Comparison of ENCODE assay signal across 8 cellular contexts in genomic region chr11:72724851-72725730, GRCh38. TPM values are rescaled to one million over a fixed set of nuclear protein-coding genes. Genes with fewer than 3 reads are reported as not detected.
DNase-seq lines count a peak whose midpoint lies in the region; ATAC-seq and TF ChIP-seq lines count a peak whose summit lies in the region.

No MANE protein-coding gene starts in this region.

- in situ Hi-C loops in G401 (cut with HindIII; ENCODE audit: low sequenced_read_pairs), result no loop called here

- H3K9me3 ChIP-seq in upper lobe of right lung, result no peaks in the 10 kb centered on the region

- H3K9me3 Mint-ChIP-seq in progenitor cell of endocrine pancreas (ENCODE audit: low read depth), result no peaks in the 10 kb centered on the region

- no peak overlapping the region for H3K4me3 Mint-ChIP-seq in progenitor cell of endocrine pancreas (ENCODE audit: low read depth)

- intact Hi-C loops in upper lobe of right lung (cut with DNase I), result loop anchor here (5.0 to 10.0 kb wide), 2 partner anchors 67 to 450 kb away; partner anchors contain the start of gene STARD10

- H3K4me3 ChIP-seq in upper lobe of right lung, result no peak overlapping the region

- H3K27me3 Mint-ChIP-seq in progenitor cell of endocrine pancreas, result no peaks in the 10 kb centered on the region

- peak overlapping the region; percentile 33 for H3K27ac Mint-ChIP-seq in progenitor cell of endocrine pancreas

- peaks cover 6% of the 10 kb centered on the region for H3K36me3 Mint-ChIP-seq in progenitor cell of endocrine pancreas (ENCODE audit: insufficient read depth)

- DNase-seq in G401 (ENCODE audit: low spot score) (peak; percentile 92), NCI-H1092 (lab: John Stamatoyannopoulos, UW) (peak; percentile 91), SKM-1 (lab: John Stamatoyannopoulos, UW; ENCODE audit: unreplicated experiment) (peak; percentile 74), globus pallidus (ENCODE audit: low spot score) (peak; percentile 82), progenitor cell of endocrine pancreas (ENCODE audit: low spot score, unreplicated experiment) (peak; percentile 68), upper lobe of right lung (no peak)
- peak; percentile 77 for DNase-seq in activated naive CD4-positive, alpha-beta T cell treated with anti-CD3 and anti-CD28 coated beads, Interleukin-2, amount 50 U/mL, for 16 hours

- peak; percentile 88 for TF ChIP-seq CTCF in progenitor cell of endocrine pancreas (IDR thresholded peaks at IDR 0.05; ENCODE audit: unreplicated experiment)
- TF ChIP-seq CTCF in upper lobe of right lung (IDR thresholded peaks at IDR 0.05), result peak; percentile 92

- H3K27me3 ChIP-seq in upper lobe of right lung, result no peaks in the 10 kb centered on the region

- peak; percentile 41 for ATAC-seq in upper lobe of right lung
- no peak for ATAC-seq in HG03469 (IDR thresholded peaks at IDR 0.05; ENCODE audit: unreplicated experiment)

- peaks cover 8% of the 10 kb centered on the region for H3K36me3 ChIP-seq in upper lobe of right lung

- no peak overlapping the region for H3K27ac ChIP-seq in upper lobe of right lung

- peaks cover 19% of the 10 kb centered on the region for H3K4me1 Mint-ChIP-seq in progenitor cell of endocrine pancreas (ENCODE audit: low read depth)

- H3K4me1 ChIP-seq in upper lobe of right lung, result peaks cover 44% of the 10 kb centered on the region

RNA-seq across cellular contexts. Expression of gene ARAP1, which starts 27.1 kb away (rescaled TPM):
- 89.9 and 113 TPM in 2 replicates for total RNA-seq in G401 (2014; rRNA removed; shearing (Covaris generic))
- 83.4 and 86.7 TPM in 2 replicates for total RNA-seq in progenitor cell of endocrine pancreas
- total RNA-seq in upper lobe of right lung, result 226 TPM

RNA-seq across cellular contexts. Expression of gene PDE2A, which starts 50.9 kb away (rescaled TPM):
- total RNA-seq in G401 (2014; rRNA removed; shearing (Covaris generic)), result not detected in 2 replicates
- total RNA-seq in progenitor cell of endocrine pancreas (0.91 and 4.0 TPM in 2 replicates), upper lobe of right lung (27.3 TPM)
